ENCODE assay signal across 8 cellular contexts in the genomic region with DNA sequence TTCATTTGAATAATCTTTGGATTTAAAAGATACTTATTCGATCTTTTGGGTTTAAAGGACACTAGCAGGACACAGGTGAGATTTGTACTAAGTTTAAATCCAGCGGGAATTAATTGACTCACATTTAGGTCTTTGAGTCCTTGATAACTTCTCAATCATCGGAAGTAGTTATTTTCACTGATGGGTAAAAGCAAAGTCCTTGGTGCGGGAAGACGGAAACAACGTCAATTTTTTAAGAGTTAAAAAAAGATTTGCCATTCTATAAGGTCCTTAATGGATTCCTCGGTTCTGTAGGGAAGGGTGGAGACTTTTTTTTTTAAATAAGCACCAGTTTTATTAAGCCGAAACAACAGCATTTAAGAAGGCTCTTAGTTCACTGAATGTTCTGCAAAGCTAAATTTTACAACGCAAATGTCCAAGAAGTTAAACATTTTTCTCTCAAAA. TPM values are rescaled to one million over a fixed set of nuclear protein-coding genes. Genes with fewer than 3 reads are reported as not detected.
DNase-seq lines count a peak whose midpoint lies in the region; ATAC-seq and TF ChIP-seq lines count a peak whose summit lies in the region.

No MANE protein-coding gene starts in this region.

- H3K4me1 ChIP-seq in mucosa of stomach (ENCODE audit: control insufficient read depth, insufficient read depth, low read length) = peaks cover 6% of the 10 kb centered on the region

- H3K9me3 Mint-ChIP-seq in activated naive CD8-positive, alpha-beta T cell treated with anti-CD3 and anti-CD28 coated beads for 36 hours = no peaks in the 10 kb centered on the region

- H3K36me3 Mint-ChIP-seq in activated naive CD8-positive, alpha-beta T cell treated with anti-CD3 and anti-CD28 coated beads for 36 hours = peaks cover 46% of the 10 kb centered on the region

- peaks cover 33% of the 10 kb centered on the region for H3K4me1 Mint-ChIP-seq in activated naive CD8-positive, alpha-beta T cell treated with anti-CD3 and anti-CD28 coated beads for 36 hours

- peaks cover 13% of the 10 kb centered on the region for H3K27me3 Mint-ChIP-seq in activated naive CD8-positive, alpha-beta T cell treated with anti-CD3 and anti-CD28 coated beads for 36 hours

- peak overlapping the region; percentile 88 for H3K4me3 Mint-ChIP-seq in activated naive CD8-positive, alpha-beta T cell treated with anti-CD3 and anti-CD28 coated beads for 36 hours

- in situ Hi-C loops in GM13977 (cut with MboI; ENCODE audit: low pct_unique_long_range_greater_than_20kb, low sequenced_read_pairs, unreplicated experiment) = loop anchor here (25.0 kb wide), 1 partner anchor 710 kb away; a partner anchor contains a TSS

- H3K27ac Mint-ChIP-seq in activated naive CD8-positive, alpha-beta T cell treated with anti-CD3 and anti-CD28 coated beads for 36 hours = peak overlapping the region; percentile 98

- peak; percentile 0 for ATAC-seq in HG03108 (IDR thresholded peaks at IDR 0.05; ENCODE audit: unreplicated experiment)

- H3K4me3 ChIP-seq in mucosa of stomach (ENCODE audit: low read length) = peak overlapping the region; percentile 4

- DNase-seq in SIG-M5 (lab: John Stamatoyannopoulos, UW) (peak; percentile 27), SIG-M5 treated with dmso at 0.1 percent for 504 hours (lab: John Stamatoyannopoulos, UW; ENCODE audit: unreplicated experiment) (no peak), hippocampal formation (lab: John Stamatoyannopoulos, UW) (no peak), GM13977 (ENCODE audit: low spot score) (no peak), A172 (ENCODE audit: low spot score) (no peak)
- DNase-seq in activated naive CD8-positive, alpha-beta T cell treated with anti-CD3 and anti-CD28 coated beads for 36 hours = no peak

- peak overlapping the region; percentile 100 for H3K9ac ChIP-seq in mucosa of stomach (ENCODE audit: low read length)

- no peaks in the 10 kb centered on the region for H3K27me3 ChIP-seq in mucosa of stomach (ENCODE audit: control insufficient read depth, insufficient read depth, low read length)

- H3K36me3 ChIP-seq in mucosa of stomach (ENCODE audit: control insufficient read depth, insufficient read depth, low read length) = peaks cover 9% of the 10 kb centered on the region

- H3K9me3 ChIP-seq in mucosa of stomach (ENCODE audit: control insufficient read depth, low read length) = no peaks in the 10 kb centered on the region

- TF ChIP-seq CTCF in GM13977 (IDR thresholded peaks at IDR 0.05; ENCODE audit: extremely low read depth, insufficient read depth, missing control alignments) = no peak

RNA-seq across cellular contexts. Expression of a gene that starts 2.9 kb away (rescaled TPM):
- total RNA-seq in activated naive CD8-positive, alpha-beta T cell treated with anti-CD3 and anti-CD28 coated beads for 36 hours = 1,000 to 10,000 TPM; 3,478 to 3,646 TPM
- 16,491 and 16,946 TPM in 2 replicates for total RNA-seq in A172 (2014; rRNA removed; shearing (Covaris generic))
